Comparison of ENCODE assay signal across 19 cellular contexts in genomic region chr19:34959021-34959420, GRCh38.
"Had no signal": no experiment of that assay in that cellular context is flagged by ENCODE, and none has a peak within 500 bp of the region (broad histone marks: within the 10 kb centered on the region; RNA-seq: fewer than 3 reads in every experiment).

No MANE protein-coding gene starts in this region.

- H3K27me3 Mint-ChIP-seq: activated CD4-positive, alpha-beta T cell treated with anti-CD3 and anti-CD28 coated beads, Interleukin-2, amount 10 ng/mL, durations not matched to agents 7 days and 5 days; activated naive CD4-positive, alpha-beta T cell treated with anti-CD3 and anti-CD28 coated beads, Interleukin-2, amount 10 ng/mL, durations not matched to agents 7 days and 5 days; activated T-cell treated with anti-CD3 and anti-CD28 coated beads, Interleukin-2, amount 50 U/mL, for 24 hours; naive B cell had no signal

- H3K4me3 Mint-ChIP-seq: activated CD4-positive, alpha-beta T cell treated with anti-CD3 and anti-CD28 coated beads, Interleukin-2, amount 10 ng/mL, durations not matched to agents 7 days and 5 days; activated naive CD4-positive, alpha-beta T cell treated with anti-CD3 and anti-CD28 coated beads, Interleukin-2, amount 10 ng/mL, durations not matched to agents 7 days and 5 days; activated T-cell treated with anti-CD3 and anti-CD28 coated beads, Interleukin-2, amount 50 U/mL, for 24 hours had no signal

- H3K36me3 ChIP-seq: uterus had no signal

- H3K27ac Mint-ChIP-seq: activated CD4-positive, alpha-beta T cell treated with anti-CD3 and anti-CD28 coated beads, Interleukin-2, amount 10 ng/mL, durations not matched to agents 7 days and 5 days; activated naive CD4-positive, alpha-beta T cell treated with anti-CD3 and anti-CD28 coated beads, Interleukin-2, amount 10 ng/mL, durations not matched to agents 7 days and 5 days; activated T-cell treated with anti-CD3 and anti-CD28 coated beads, Interleukin-2, amount 50 U/mL, for 24 hours had no signal

- H3K27me3 ChIP-seq: hepatocyte, left lung, spleen, tibial nerve, uterus had no signal

- H3K27ac ChIP-seq: hepatocyte, left lung, spleen, tibial nerve, uterus, WERI-Rb-1 had no signal

- ATAC-seq: left lung, mucosa of descending colon had no signal

- DNase-seq: activated CD4-positive, alpha-beta T cell treated with anti-CD3 and anti-CD28 coated beads, Interleukin-2, amount 10 ng/mL, durations not matched to agents 7 days and 5 days; activated CD4-positive, CD25-positive, alpha-beta regulatory T cell treated with anti-CD3 and anti-CD28 coated beads, Interleukin-2, amount 50 U/mL, for 72 hours; activated naive CD4-positive, alpha-beta T cell treated with anti-CD3 and anti-CD28 coated beads, Interleukin-2, amount 10 ng/mL, durations not matched to agents 7 days and 5 days; activated T-cell treated with anti-CD3 and anti-CD28 coated beads, Interleukin-2, amount 50 U/mL, for 24 hours; effector CD4-positive, alpha-beta T cell; glutamatergic neuron; immature natural killer cell; left lung; mucosa of descending colon; naive B cell; spleen; stimulated activated CD4-positive, alpha-beta T cell treated with anti-CD3 and anti-CD28 coated beads, Interleukin-4, amount 100 ng/mL, for 24 hours; stimulated activated naive CD4-positive, alpha-beta T cell treated with Interleukin-2 at 50 U/mL for 16 hours; substantia nigra; T-helper 1 cell; uterus; WERI-Rb-1 had no signal

- H3K4me3 ChIP-seq: hepatocyte, left lung, mucosa of descending colon, tibial nerve, uterus had no signal
